27 cellular contexts compared by ENCODE assay signal in the genomic region with DNA sequence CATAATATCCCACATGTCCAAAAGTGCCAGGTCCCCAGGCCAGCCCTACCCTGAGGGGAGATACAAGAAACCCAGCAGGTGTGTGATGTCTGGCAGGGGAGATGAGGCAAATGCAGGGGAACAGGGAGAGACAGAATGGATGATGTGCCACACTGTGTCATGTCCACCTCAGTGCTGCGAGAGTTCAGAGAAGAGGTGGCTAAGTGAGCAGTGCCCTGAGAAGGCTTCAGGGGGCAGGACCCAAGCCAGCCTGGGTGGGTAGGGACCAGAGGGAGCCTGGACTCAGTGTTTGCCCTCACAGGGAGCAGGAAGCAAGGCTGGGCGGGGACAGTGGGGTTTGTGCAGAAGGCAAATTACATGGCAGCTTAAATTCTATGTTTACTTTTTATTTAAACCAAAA.
A peak's percentile ranks its signal among the peaks of the same experiment; 100 is the strongest.
DNase-seq lines count a peak whose midpoint lies in the region; ATAC-seq lines count a peak whose summit lies in the region.
"Had no signal": no experiment of that assay in that cellular context is flagged by ENCODE, and none has a peak within 500 bp of the region (broad histone marks: within the 10 kb centered on the region; RNA-seq: fewer than 3 reads in every experiment).

No MANE protein-coding gene starts in this region.

- peak overlapping the region; percentile 53 for H3K9ac ChIP-seq in neuronal stem cell (ENCODE audit: low read depth, low read length, poor library complexity)

- H3K27me3 Mint-ChIP-seq in activated CD4-positive, alpha-beta T cell treated with anti-CD3 and anti-CD28 coated beads, Interleukin-2, amount 10 ng/mL, durations not matched to agents 7 days and 5 days, result no peaks in the 10 kb centered on the region
- no peaks in the 10 kb centered on the region for H3K27me3 Mint-ChIP-seq in central memory CD8-positive, alpha-beta T cell
- H3K27me3 Mint-ChIP-seq: effector memory CD8-positive, alpha-beta T cell had no signal

- no peak overlapping the region for H2AFZ ChIP-seq in neuronal stem cell (ENCODE audit: low read length)
- H2AFZ ChIP-seq: hepatocyte had no signal

- H3K14ac ChIP-seq in neuronal stem cell (ENCODE audit: low read length), result no peak overlapping the region

- H4K91ac ChIP-seq in neuronal stem cell (ENCODE audit: low read depth, low read length, poor library complexity), result no peak overlapping the region

- H3K9me3 ChIP-seq in neuronal stem cell (replicated peaks in 1 of 2; ENCODE audit: control insufficient read depth in 2 of 2, insufficient read depth in 1 of 2, low read depth in 1 of 2, low read length in 2 of 2), result no peaks in the 10 kb centered on the region
- H3K9me3 ChIP-seq: A549, adrenal gland, esophagus squamous epithelium, SJCRH30 had no signal

- H2BK120ac ChIP-seq in neuronal stem cell (ENCODE audit: low read depth, low read length), result no peak overlapping the region

- ATAC-seq in central memory CD8-positive, alpha-beta T cell (replicated peaks; ENCODE audit: extremely low read depth, poor library complexity, severe bottlenecking), result no peak
- no peak for ATAC-seq in left colon
- ATAC-seq: A549; effector memory CD8-positive, alpha-beta T cell; natural killer cell had no signal

- POLR2A ChIA-PET in activated CD4-positive, alpha-beta T cell treated with anti-CD3 and anti-CD28 coated beads, Interleukin-2, amount 10 ng/mL, durations not matched to agents 7 days and 5 days (lab: Charles Lee), result no interaction called here

- no peak overlapping the region for H2BK12ac ChIP-seq in neuronal stem cell (ENCODE audit: low read length)

- H3K4me2 ChIP-seq in neuronal stem cell (ENCODE audit: insufficient read depth, low read length, poor library complexity, severe bottlenecking), result no peak overlapping the region
- H3K4me2 ChIP-seq: A549, hepatocyte, smooth muscle cell had no signal

- no peak overlapping the region for H4K8ac ChIP-seq in neuronal stem cell (ENCODE audit: low read depth, low read length)

- peak overlapping the region; percentile 38 for H3K23ac ChIP-seq in neuronal stem cell (ENCODE audit: low read depth, low read length, poor library complexity)

- H3K79me1 ChIP-seq in neuronal stem cell (ENCODE audit: low read depth, low read length), result no peaks in the 10 kb centered on the region

- H3K36me3 ChIP-seq in neuronal stem cell (replicated peaks in 1 of 2; ENCODE audit: control insufficient read depth in 2 of 2, insufficient read depth in 2 of 2, low read length in 2 of 2), result no peaks in the 10 kb centered on the region
- H3K36me3 ChIP-seq: adrenal gland, brain microvascular endothelial cell, left ventricle myocardium inferior, SJCRH30 had no signal

- peaks cover 0 to 8% (median 0%) of the 10 kb centered on the region in 3 experiments for H3K27me3 ChIP-seq in neuronal stem cell (ENCODE audit: control insufficient read depth in 3 of 3, insufficient read depth in 3 of 3, low read depth in 1 of 3, low read length in 3 of 3)
- H3K27me3 ChIP-seq: adrenal gland, brain microvascular endothelial cell, esophagus squamous epithelium, hepatocyte, SJCRH30 had no signal

- no peak overlapping the region for H3K27ac ChIP-seq in neuronal stem cell (replicated peaks; ENCODE audit: low read length)
- H3K27ac ChIP-seq: A549, adrenal gland, brain microvascular endothelial cell, esophagus squamous epithelium, hepatocyte, left ventricle myocardium inferior, SJCRH30 had no signal

- H3K4me3 ChIP-seq in neuronal stem cell (ENCODE audit: low read length in 2 of 2), result no peak overlapping the region
- H3K4me3 ChIP-seq: A549, adrenal gland, esophagus squamous epithelium, hepatocyte, left ventricle myocardium inferior, SJCRH30, smooth muscle cell had no signal

- no peak for DNase-seq in activated CD4-positive, alpha-beta T cell treated with anti-CD3 and anti-CD28 coated beads, Interleukin-2, amount 10 ng/mL, durations not matched to agents 7 days and 5 days
- DNase-seq in activated CD4-positive, alpha-beta T cell treated with anti-CD3 and anti-CD28 coated beads, Interleukin-2, amount 50 U/mL, for 4 hours, result no peak
- peak; percentile 34 for DNase-seq in COR-L47 (lab: John Stamatoyannopoulos, UW)
- no peak for DNase-seq in central memory CD8-positive, alpha-beta T cell (ENCODE audit: low spot score in 2 of 2)
- DNase-seq in neuronal stem cell (ENCODE audit: low spot score), result no peak
- DNase-seq in GDM1 (lab: John Stamatoyannopoulos, UW), result no peak
- DNase-seq in left colon, result no peak
- no peak for DNase-seq in amygdala (lab: John Stamatoyannopoulos, UW)
- DNase-seq: activated CD4-positive, alpha-beta T cell treated with anti-CD3 and anti-CD28 coated beads for 1 hour; brain microvascular endothelial cell; Calu3; effector memory CD8-positive, alpha-beta T cell; esophagus squamous epithelium; immature natural killer cell; left ventricle myocardium inferior; natural killer cell; NCI-H1092 treated with DMSO at 0.1 percent for 48 hours; NCI-H510A; retina; SJCRH30; stimulated activated CD4-positive, alpha-beta T cell treated with anti-CD3 and anti-CD28 coated beads, Interleukin-2, amount 100 ng/mL, for 24 hours had no signal

- no peaks in the 10 kb centered on the region for H3K4me1 ChIP-seq in neuronal stem cell (ENCODE audit: control insufficient read depth in 2 of 2, insufficient read depth in 1 of 2, low read depth in 1 of 2, low read length in 2 of 2)
- H3K4me1 ChIP-seq: adrenal gland, SJCRH30 had no signal

- H3K4me3 Mint-ChIP-seq in activated CD4-positive, alpha-beta T cell treated with anti-CD3 and anti-CD28 coated beads, Interleukin-2, amount 10 ng/mL, durations not matched to agents 7 days and 5 days, result no peak overlapping the region
- H3K4me3 Mint-ChIP-seq in central memory CD8-positive, alpha-beta T cell, result no peak overlapping the region
- H3K4me3 Mint-ChIP-seq: effector memory CD8-positive, alpha-beta T cell; immature natural killer cell; mesothelial cell of epicardium; natural killer cell had no signal

- H2AK5ac ChIP-seq in neuronal stem cell (ENCODE audit: low read depth, low read length), result peak overlapping the region; percentile 44

- H3K36me3 Mint-ChIP-seq in activated CD4-positive, alpha-beta T cell treated with anti-CD3 and anti-CD28 coated beads, Interleukin-2, amount 10 ng/mL, durations not matched to agents 7 days and 5 days (ENCODE audit: low read depth), result peaks cover 63% of the 10 kb centered on the region
- peaks cover 20% of the 10 kb centered on the region for H3K36me3 Mint-ChIP-seq in central memory CD8-positive, alpha-beta T cell (ENCODE audit: insufficient read depth)
- H3K36me3 Mint-ChIP-seq: mesothelial cell of epicardium, natural killer cell had no signal

- H2BK5ac ChIP-seq in neuronal stem cell (ENCODE audit: low read length), result no peak overlapping the region

- CTCF ChIA-PET in activated CD4-positive, alpha-beta T cell treated with anti-CD3 and anti-CD28 coated beads, Interleukin-2, amount 10 ng/mL, durations not matched to agents 7 days and 5 days (lab: Charles Lee), result no interaction called here

- peak overlapping the region; percentile 52 for H3K27ac Mint-ChIP-seq in activated CD4-positive, alpha-beta T cell treated with anti-CD3 and anti-CD28 coated beads, Interleukin-2, amount 10 ng/mL, durations not matched to agents 7 days and 5 days
- H3K27ac Mint-ChIP-seq in central memory CD8-positive, alpha-beta T cell (ENCODE audit: low read depth), result peak overlapping the region; percentile 41
- H3K27ac Mint-ChIP-seq: activated T-helper 2 cell treated with anti-CD3 and anti-CD28 coated beads, Interferon-gamma antibody, Interleukin-2, Interleukin-4, amounts not matched to agents 10 μg/mL and 5 μg/mL and 100 μg/mL, durations not matched to agents 14 hours and 24 hours and 36 hours; mesothelial cell of epicardium; natural killer cell had no signal

- intact Hi-C loops in left colon (cut with DNase I, micrococcal nuclease), result no loop called here

- H3K18ac ChIP-seq in neuronal stem cell (ENCODE audit: low read length), result no peak overlapping the region

- no peak overlapping the region for H3K4ac ChIP-seq in neuronal stem cell (ENCODE audit: low read length)

- peaks cover 21% of the 10 kb centered on the region for H3K4me1 Mint-ChIP-seq in activated CD4-positive, alpha-beta T cell treated with anti-CD3 and anti-CD28 coated beads, Interleukin-2, amount 10 ng/mL, durations not matched to agents 7 days and 5 days
- H3K4me1 Mint-ChIP-seq in central memory CD8-positive, alpha-beta T cell, result no peaks in the 10 kb centered on the region
- H3K4me1 Mint-ChIP-seq: immature natural killer cell, natural killer cell had no signal

- no peaks in the 10 kb centered on the region for H3K9me3 Mint-ChIP-seq in activated CD4-positive, alpha-beta T cell treated with anti-CD3 and anti-CD28 coated beads, Interleukin-2, amount 10 ng/mL, durations not matched to agents 7 days and 5 days
- no peaks in the 10 kb centered on the region for H3K9me3 Mint-ChIP-seq in central memory CD8-positive, alpha-beta T cell
- H3K9me3 Mint-ChIP-seq: activated T-helper 2 cell treated with anti-CD3 and anti-CD28 coated beads, Interferon-gamma antibody, Interleukin-2, Interleukin-4, amounts not matched to agents 10 μg/mL and 5 μg/mL and 100 μg/mL, durations not matched to agents 14 hours and 24 hours and 36 hours; effector memory CD8-positive, alpha-beta T cell; immature natural killer cell; natural killer cell had no signal

- no CpG with 5 or more reads among the region's 2 CpGs for WGBS in neuronal stem cell (ENCODE audit: extremely low coverage in 2 of 2, insufficient read length in 2 of 2, insufficient replicate concordance in 1 of 2), 2 donors

- no peak overlapping the region for H2BK15ac ChIP-seq in neuronal stem cell (ENCODE audit: low read length)
